1 cellular context compared by ENCODE assay signal in genomic region chr1:3540876-3541275, GRCh38.
TF ChIP-seq lines count a peak whose summit lies in the region.

No MANE protein-coding gene starts in this region.

TF ChIP-seq in WTC11, 78 proteins besides CTCF, POLR2A, EP300 and RAD21 (continued from another document):
- TF ChIP-seq ZNF532 (CRISPR knock-in tag; IDR thresholded peaks at IDR 0.05; ENCODE audit: borderline replicate concordance) (no peak), ZBTB21 (CRISPR knock-in tag; IDR thresholded peaks at IDR 0.05; ENCODE audit: borderline replicate concordance) (no peak), NFYB (CRISPR knock-in tag; conservative IDR thresholded peaks at IDR 0.05; ENCODE audit: low read depth) (no peak), ZMAT4 (CRISPR knock-in tag; IDR thresholded peaks at IDR 0.05) (no peak), ATF1 (CRISPR knock-in tag; IDR thresholded peaks at IDR 0.05) (no peak), CREB1 (CRISPR knock-in tag; IDR thresholded peaks at IDR 0.05) (no peak), HMGXB4 (CRISPR knock-in tag; IDR thresholded peaks at IDR 0.05) (no peak), TP53 (CRISPR knock-in tag; IDR thresholded peaks at IDR 0.05) (no peak), OVOL2 (CRISPR knock-in tag; IDR thresholded peaks at IDR 0.05; ENCODE audit: borderline replicate concordance) (no peak), MLX (CRISPR knock-in tag; IDR thresholded peaks at IDR 0.05) (no peak), ZNF425 (CRISPR knock-in tag; conservative IDR thresholded peaks at IDR 0.05) (no peak)
TF ChIP-seq in WTC11: peak in this region for 0.
